In genomic region chr3:39989746-39990145, GRCh38 we compare ENCODE assay signal across 8 cellular contexts.
"Had no signal": no experiment of that assay in that cellular context is flagged by ENCODE, and none has a peak within 500 bp of the region (broad histone marks: within the 10 kb centered on the region; RNA-seq: fewer than 3 reads in every experiment).

No MANE protein-coding gene starts in this region.

- H3K4me3 Mint-ChIP-seq: HFFc6 had no signal

- H3K27ac Mint-ChIP-seq: HFFc6 had no signal

- H3K4me1 ChIP-seq: HAP-1 had no signal

- H3K27ac ChIP-seq: GM23248, HL-60 had no signal

- H3K36me3 ChIP-seq: HAP-1 had no signal

- H3K4me3 ChIP-seq: GM23248, HAP-1, K562 had no signal

- DNase-seq: GM23248, GOT3, H7, HFFc6, IMR-90 had no signal
